In genomic region chr17:59803377-59803757, GRCh38 we compare ENCODE assay signal across 1 cellular context.
TF ChIP-seq lines count a peak whose summit lies in the region.

No MANE protein-coding gene starts in this region.

TF ChIP-seq in GM23338, 12 proteins besides CTCF, POLR2A, EP300 and RAD21 (continued from another document):
- TF ChIP-seq REST (IDR thresholded peaks at IDR 0.05; ENCODE audit: unreplicated experiment) (no peak), ZNF331 (CRISPR knock-in tag; IDR thresholded peaks at IDR 0.05; ENCODE audit: low read depth) (no peak), JUNB (IDR thresholded peaks at IDR 0.05; ENCODE audit: unreplicated experiment) (no peak), ZNF462 (CRISPR knock-in tag; IDR thresholded peaks at IDR 0.05) (no peak)
